In the genomic region with DNA sequence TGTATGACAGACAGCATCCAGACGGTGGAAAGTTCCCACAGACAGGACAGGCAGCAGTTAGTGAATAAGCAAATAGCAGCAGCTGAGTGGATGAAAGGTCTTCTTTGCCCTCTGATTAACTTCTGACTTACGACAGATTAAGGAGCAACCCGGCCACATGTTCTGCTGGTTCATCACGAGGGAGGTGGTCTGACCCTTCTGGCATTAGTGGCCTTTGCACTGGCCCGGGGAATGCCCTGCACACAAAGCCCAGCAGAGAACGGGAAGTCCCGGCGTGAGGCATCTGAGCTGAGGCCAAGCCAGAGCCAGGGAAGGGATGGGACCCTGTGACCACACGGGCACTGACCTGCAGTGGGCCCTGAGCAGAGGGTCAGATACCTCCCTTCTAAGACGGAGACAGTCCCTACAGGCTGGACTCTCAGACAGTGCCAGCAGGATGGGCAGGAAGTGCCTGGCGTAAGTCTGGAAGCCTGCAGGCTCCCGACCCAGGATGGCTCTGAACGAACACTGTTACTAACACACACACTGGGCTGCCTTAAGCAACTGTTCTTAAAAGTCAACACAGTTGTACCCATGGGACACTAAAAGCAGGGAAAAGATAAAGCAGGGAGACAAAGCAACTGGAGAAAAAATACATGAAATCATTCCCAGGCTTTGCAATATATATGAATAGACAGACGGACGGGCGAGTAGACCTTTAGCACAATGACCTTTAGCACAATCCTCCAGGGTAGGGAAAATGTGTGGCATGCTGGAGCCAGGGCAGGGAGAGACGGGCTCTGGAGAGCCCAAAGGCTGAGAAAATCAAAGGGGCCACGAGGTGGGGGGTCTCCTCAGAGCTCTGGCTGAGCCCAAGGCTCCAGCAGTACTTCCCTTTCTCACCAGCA, we compare ENCODE assay signal across 10 cellular contexts. TPM values are rescaled to one million over a fixed set of nuclear protein-coding genes. Genes with fewer than 3 reads are reported as not detected.
DNase-seq lines count a peak whose midpoint lies in the region; ATAC-seq and TF ChIP-seq lines count a peak whose summit lies in the region.
"Had no signal": no experiment of that assay in that cellular context is flagged by ENCODE, and none has a peak within 500 bp of the region (broad histone marks: within the 10 kb centered on the region; RNA-seq: fewer than 3 reads in every experiment).

No MANE protein-coding gene starts in this region.

- H3K36me3 ChIP-seq in endodermal cell (ENCODE audit: control insufficient read depth, insufficient read depth, low read length) (peaks cover 9% of the 10 kb centered on the region), mucosa of stomach (ENCODE audit: control insufficient read depth, insufficient read depth, low read length) (no peaks in the 10 kb centered on the region), upper lobe of right lung (peaks cover 23% of the 10 kb centered on the region)

- H3K27ac ChIP-seq in endodermal cell (ENCODE audit: low read depth, low read length) (no peak overlapping the region), upper lobe of right lung (no peak overlapping the region)

- intact Hi-C loops in upper lobe of right lung (cut with DNase I), result no loop called here

- peak overlapping the region; percentile 17 to 89 for H3K27ac Mint-ChIP-seq in activated naive CD4-positive, alpha-beta T cell treated with anti-CD3 and anti-CD28 coated beads, Interleukin-2, amount 50 U/mL, for 72 hours
- H3K27ac Mint-ChIP-seq in endodermal cell, result peak overlapping the region; percentile 55

- no peaks in the 10 kb centered on the region for H3K27me3 Mint-ChIP-seq in endodermal cell (ENCODE audit: insufficient read depth)

- H3K4me1 Mint-ChIP-seq in endodermal cell, result peaks cover 20% of the 10 kb centered on the region

- peaks cover 6 to 36% of the 10 kb centered on the region in 2 donors for H3K36me3 Mint-ChIP-seq in activated naive CD4-positive, alpha-beta T cell treated with anti-CD3 and anti-CD28 coated beads, Interleukin-2, amount 50 U/mL, for 72 hours
- H3K36me3 Mint-ChIP-seq in endodermal cell (ENCODE audit: low read depth), result peaks cover 7% of the 10 kb centered on the region

- WGBS in endodermal cell (ENCODE audit: insufficient coverage in 1 of 2, insufficient read length in 1 of 2), 2 experiments, result 90 to 95% methylated on average over 12 to 18 of the region's 18 CpGs

- TF ChIP-seq CTCF in endodermal cell (conservative IDR thresholded peaks at IDR 0.05) (no peak), upper lobe of right lung (IDR thresholded peaks at IDR 0.05) (no peak)

- H3K27me3 ChIP-seq in endodermal cell (ENCODE audit: control insufficient read depth, insufficient read depth, low read length, poor library complexity, severe bottlenecking) (no peaks in the 10 kb centered on the region), mucosa of stomach (ENCODE audit: control insufficient read depth, insufficient read depth, low read length) (no peaks in the 10 kb centered on the region), upper lobe of right lung (no peaks in the 10 kb centered on the region)

- H3K9me3 ChIP-seq in endodermal cell (ENCODE audit: control insufficient read depth, low read length) (no peaks in the 10 kb centered on the region), mucosa of stomach (ENCODE audit: control insufficient read depth, low read length) (no peaks in the 10 kb centered on the region), upper lobe of right lung (no peaks in the 10 kb centered on the region)

- H3K4me3 ChIP-seq in endodermal cell (ENCODE audit: low read length) (no peak overlapping the region), mucosa of stomach (ENCODE audit: low read length) (no peak overlapping the region), upper lobe of right lung (no peak overlapping the region)

- H3K4me1 ChIP-seq in endodermal cell (ENCODE audit: control insufficient read depth, insufficient read depth, low read length), result no peaks in the 10 kb centered on the region
- H3K4me1 ChIP-seq in mucosa of stomach (ENCODE audit: control insufficient read depth, insufficient read depth, low read length), result no peaks in the 10 kb centered on the region
- peaks cover 6% of the 10 kb centered on the region for H3K4me1 ChIP-seq in upper lobe of right lung

- ATAC-seq in activated naive CD4-positive, alpha-beta T cell treated with anti-CD3 and anti-CD28 coated beads, Interleukin-2, amount 50 U/mL, for 72 hours, result no peak
- ATAC-seq in upper lobe of right lung (no peak), HG03139 (IDR thresholded peaks at IDR 0.05; ENCODE audit: unreplicated experiment) (no peak), HG02759 (IDR thresholded peaks at IDR 0.05; ENCODE audit: unreplicated experiment) (no peak)

- H3K4me3 Mint-ChIP-seq in endodermal cell, result no peak overlapping the region

- no peak overlapping the region for H3K9ac ChIP-seq in endodermal cell (ENCODE audit: extremely low read depth, low read length, poor library complexity, severe bottlenecking)
- peak overlapping the region; percentile 23 for H3K9ac ChIP-seq in mucosa of stomach (ENCODE audit: low read length)

- DNase-seq in activated naive CD4-positive, alpha-beta T cell treated with anti-CD3 and anti-CD28 coated beads, Interleukin-2, amount 50 U/mL, for 72 hours (ENCODE audit: low spot score in 2 of 2), result no peak
- no peak for DNase-seq in activated naive CD4-positive, alpha-beta T cell treated with anti-CD3 and anti-CD28 coated beads, Interleukin-2, amount 50 U/mL, for 16 hours
- DNase-seq in endodermal cell, result no peak
- DNase-seq in upper lobe of right lung, result peak; percentile 26
- no peak for DNase-seq in 8988T
- DNase-seq: activated gamma-delta T cell, Kasumi-1 had no signal

- no peaks in the 10 kb centered on the region for H3K9me3 Mint-ChIP-seq in activated naive CD4-positive, alpha-beta T cell treated with anti-CD3 and anti-CD28 coated beads, Interleukin-2, amount 50 U/mL, for 72 hours
- no peaks in the 10 kb centered on the region for H3K9me3 Mint-ChIP-seq in endodermal cell

RNA-seq across cellular contexts. Expression of gene C19orf12, which starts 6.3 kb away (rescaled TPM):
- 10 to 100 TPM; 30.9 to 33.9 TPM for total RNA-seq in activated naive CD4-positive, alpha-beta T cell treated with anti-CD3 and anti-CD28 coated beads, Interleukin-2, amount 50 U/mL, for 72 hours
- total RNA-seq in endodermal cell, result 10 to 100 TPM; 18.9 to 22.9 TPM
- 24.4 TPM for polyA plus RNA-seq in endodermal cell (2013, experiment 1 of 2)
- polyA plus RNA-seq in endodermal cell (2013, experiment 2 of 2), result 19.4 TPM
- 22.1 TPM for total RNA-seq in upper lobe of right lung

RNA-seq across cellular contexts. Expression of gene PLEKHF1, which starts 43.5 kb away (rescaled TPM):
- total RNA-seq in activated naive CD4-positive, alpha-beta T cell treated with anti-CD3 and anti-CD28 coated beads, Interleukin-2, amount 50 U/mL, for 72 hours, result 10 to 100 TPM; 24.3 to 29.7 TPM
- total RNA-seq in endodermal cell (1 to 10 TPM; 2.6 to 2.8 TPM), upper lobe of right lung (17.3 TPM)
- polyA plus RNA-seq in endodermal cell (2013, experiment 1 of 2), result 1.1 TPM
- polyA plus RNA-seq in endodermal cell (2013, experiment 2 of 2), result 0.62 TPM
